Comparison of ENCODE assay signal across 1 cellular context in the genomic region with DNA sequence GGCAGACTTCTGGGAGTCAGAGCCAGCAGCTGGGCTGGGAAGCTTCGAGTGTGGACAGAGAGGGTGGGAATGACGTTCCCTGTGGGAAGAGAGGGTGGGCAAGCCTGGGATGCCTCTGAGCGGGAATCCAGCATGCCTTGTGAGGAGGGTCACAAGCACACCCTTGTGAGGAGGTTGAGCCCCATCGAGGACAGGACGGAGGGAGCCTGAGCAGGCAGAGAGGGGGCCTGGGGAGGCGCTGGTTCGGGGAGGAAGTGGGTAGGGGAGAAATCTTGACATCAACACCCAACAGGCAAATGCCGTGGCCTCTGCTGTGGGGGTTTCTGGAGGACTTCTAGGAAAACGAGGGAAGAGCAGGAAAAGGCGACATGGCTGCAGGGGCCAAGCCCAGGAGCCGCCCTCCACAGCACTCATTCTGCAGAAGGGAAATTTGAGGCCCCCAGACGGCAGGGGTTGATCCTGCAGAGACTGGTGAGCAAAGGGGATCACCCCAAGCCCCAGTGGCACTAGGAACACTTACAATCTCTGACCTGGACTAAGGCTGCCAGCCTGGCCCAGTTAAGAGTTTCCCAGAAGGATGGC.
TF ChIP-seq lines count a peak whose summit lies in the region.

No MANE protein-coding gene starts in this region.

TF ChIP-seq in IMR-90, 13 proteins besides CTCF, POLR2A, EP300 and RAD21 (continued from another document):
- TF ChIP-seq, protein P1, sequence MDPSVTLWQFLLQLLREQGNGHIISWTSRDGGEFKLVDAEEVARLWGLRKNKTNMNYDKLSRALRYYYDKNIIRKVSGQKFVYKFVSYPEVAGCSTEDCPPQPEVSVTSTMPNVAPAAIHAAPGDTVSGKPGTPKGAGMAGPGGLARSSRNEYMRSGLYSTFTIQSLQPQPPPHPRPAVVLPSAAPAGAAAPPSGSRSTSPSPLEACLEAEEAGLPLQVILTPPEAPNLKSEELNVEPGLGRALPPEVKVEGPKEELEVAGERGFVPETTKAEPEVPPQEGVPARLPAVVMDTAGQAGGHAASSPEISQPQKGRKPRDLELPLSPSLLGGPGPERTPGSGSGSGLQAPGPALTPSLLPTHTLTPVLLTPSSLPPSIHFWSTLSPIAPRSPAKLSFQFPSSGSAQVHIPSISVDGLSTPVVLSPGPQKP (IDR thresholded peaks at IDR 0.05; ENCODE audit: borderline replicate concordance, low read depth, low read length), result no peak
